In genomic region chr1:88210088-88210825, GRCh38 we compare ENCODE assay signal across 17 cellular contexts.
"Had no signal": no experiment of that assay in that cellular context is flagged by ENCODE, and none has a peak within 500 bp of the region (broad histone marks: within the 10 kb centered on the region; RNA-seq: fewer than 3 reads in every experiment).

No MANE protein-coding gene starts in this region.

- DNase-seq: activated CD4-positive, alpha-beta memory T cell treated with anti-CD3 and anti-CD28 coated beads, Interleukin-2, amount 10 ng/mL, durations not matched to agents 7 days and 5 days; activated naive CD4-positive, alpha-beta T cell treated with anti-CD3 and anti-CD28 coated beads for 36 hours; activated T-cell treated with anti-CD3 and anti-CD28 coated beads, Interleukin-2, amount 50 U/mL, for 24 hours; anterior cingulate cortex; central memory CD4-positive, alpha-beta T cell; endodermal cell; erythroblast; head of caudate nucleus; left ventricle myocardium superior; stimulated activated CD4-positive, alpha-beta T cell treated with anti-CD3 and anti-CD28 coated beads, Interleukin-12 subunit alpha, Interleukin-12 subunit beta, amount 100 ng/mL, for 4 hours; stimulated activated CD4-positive, alpha-beta T cell treated with anti-CD3 and anti-CD28 coated beads, Interleukin-1b, Interleukin-23, amount 100 ng/mL, for 48 hours; stimulated activated CD8-positive, alpha-beta memory T cell treated with anti-CD3 and anti-CD28 coated beads, Interleukin-4, amount 100 ng/mL, for 48 hours; stimulated activated naive CD4-positive, alpha-beta T cell treated with Interleukin-2 at 50 U/mL for 16 hours had no signal

- ATAC-seq: left ventricle myocardium superior had no signal

- FAIRE-seq: colon, frontal cortex had no signal

- H3K27me3 ChIP-seq: tibial nerve, vagina had no signal

- H3K27ac ChIP-seq: tibial nerve, vagina had no signal

- H3K4me1 ChIP-seq: tibial nerve, vagina had no signal

- H3K36me3 ChIP-seq: tibial nerve, vagina had no signal

- H3K4me3 ChIP-seq: tibial nerve, vagina had no signal

- H3K9me3 ChIP-seq: tibial nerve, vagina had no signal
